Comparison of ENCODE assay signal across 7 cellular contexts in the genomic region with DNA sequence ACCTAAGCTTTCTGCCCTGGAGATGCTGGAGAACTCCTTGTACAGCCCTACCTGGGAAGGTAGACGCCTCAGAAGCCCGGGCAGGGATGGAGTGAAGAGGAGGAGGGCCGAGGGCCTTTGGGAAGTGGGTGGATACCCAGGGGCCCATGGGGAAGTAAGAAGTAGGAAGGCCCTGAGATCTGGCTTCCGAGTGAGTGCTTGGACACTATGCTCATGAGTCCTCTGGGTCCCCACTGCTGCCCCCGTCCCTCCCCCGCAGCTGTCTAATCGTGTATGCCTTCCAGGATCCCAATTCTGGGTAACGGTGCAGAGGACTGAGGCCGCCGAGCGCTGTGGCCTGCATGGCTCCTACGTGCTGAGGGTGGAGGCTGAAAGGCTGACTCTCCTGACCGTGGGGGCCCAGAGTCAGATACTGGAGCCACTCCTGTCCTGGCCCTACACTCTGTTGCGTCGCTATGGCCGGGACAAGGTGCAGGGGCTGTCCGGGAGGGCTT. TPM values are rescaled to one million over a fixed set of nuclear protein-coding genes. Genes with fewer than 3 reads are reported as not detected.
A peak's percentile ranks its signal among the peaks of the same experiment; 100 is the strongest.
DNase-seq lines count a peak whose midpoint lies in the region; ATAC-seq and TF ChIP-seq lines count a peak whose summit lies in the region.

No MANE protein-coding gene starts in this region.

- H3K27ac Mint-ChIP-seq in HFFc6 (no peak overlapping the region), immature natural killer cell (peak overlapping the region; percentile 86 to 96 (median 92))
- peak overlapping the region; percentile 90 for H3K27ac Mint-ChIP-seq in activated CD8-positive, alpha-beta T cell treated with anti-CD3 and anti-CD28 coated beads for 36 hours
- peak overlapping the region; percentile 93 for H3K27ac Mint-ChIP-seq in stimulated activated effector memory CD8-positive, alpha-beta T cell treated with anti-CD3 and anti-CD28 coated beads, Interleukin-12 subunit alpha, Interleukin-12 subunit beta, amount 100 ng/mL, for 72 hours

- H3K36me3 Mint-ChIP-seq in HFFc6 (ENCODE audit: low read depth) (peaks cover 10% of the 10 kb centered on the region), immature natural killer cell (no peaks in the 10 kb centered on the region)
- peaks cover 7% of the 10 kb centered on the region for H3K36me3 Mint-ChIP-seq in activated CD8-positive, alpha-beta T cell treated with anti-CD3 and anti-CD28 coated beads for 36 hours (ENCODE audit: low read depth)
- peaks cover 36% of the 10 kb centered on the region for H3K36me3 Mint-ChIP-seq in stimulated activated effector memory CD8-positive, alpha-beta T cell treated with anti-CD3 and anti-CD28 coated beads, Interleukin-12 subunit alpha, Interleukin-12 subunit beta, amount 100 ng/mL, for 72 hours

- TF ChIP-seq CTCF in HFFc6 (IDR thresholded peaks at IDR 0.05): no peak
- no peak for TF ChIP-seq CTCF in activated CD8-positive, alpha-beta T cell treated with anti-CD3 and anti-CD28 coated beads for 36 hours (IDR thresholded peaks at IDR 0.05)

- ATAC-seq in activated CD8-positive, alpha-beta T cell treated with anti-CD3 and anti-CD28 coated beads for 36 hours: no peak
- ATAC-seq in stimulated activated effector memory CD8-positive, alpha-beta T cell treated with anti-CD3 and anti-CD28 coated beads, Interleukin-12 subunit alpha, Interleukin-12 subunit beta, amount 100 ng/mL, for 72 hours: no peak
- ATAC-seq in HG03342 (IDR thresholded peaks at IDR 0.05; ENCODE audit: unreplicated experiment): no peak

- peaks cover 30% of the 10 kb centered on the region for H3K4me1 Mint-ChIP-seq in HFFc6 (ENCODE audit: low read depth)
- peaks cover 19% of the 10 kb centered on the region for H3K4me1 Mint-ChIP-seq in activated CD8-positive, alpha-beta T cell treated with anti-CD3 and anti-CD28 coated beads for 36 hours (ENCODE audit: low read depth)
- H3K4me1 Mint-ChIP-seq in immature natural killer cell: peaks cover 20 to 22% of the 10 kb centered on the region in 2 donors
- H3K4me1 Mint-ChIP-seq in stimulated activated effector memory CD8-positive, alpha-beta T cell treated with anti-CD3 and anti-CD28 coated beads, Interleukin-12 subunit alpha, Interleukin-12 subunit beta, amount 100 ng/mL, for 72 hours: peaks cover 37% of the 10 kb centered on the region

- H3K4me3 Mint-ChIP-seq in HFFc6 (peak overlapping the region; percentile 91), immature natural killer cell (peak overlapping the region; percentile 95 to 97 (median 96))
- H3K4me3 Mint-ChIP-seq in activated CD8-positive, alpha-beta T cell treated with anti-CD3 and anti-CD28 coated beads for 36 hours: peak overlapping the region; percentile 88
- H3K4me3 Mint-ChIP-seq in stimulated activated effector memory CD8-positive, alpha-beta T cell treated with anti-CD3 and anti-CD28 coated beads, Interleukin-12 subunit alpha, Interleukin-12 subunit beta, amount 100 ng/mL, for 72 hours: peak overlapping the region; percentile 84

- intact Hi-C loops in activated CD8-positive, alpha-beta T cell treated with anti-CD3 and anti-CD28 coated beads for 36 hours (cut with micrococcal nuclease): no loop called here

- POLR2A ChIA-PET in activated CD8-positive, alpha-beta T cell treated with anti-CD3 and anti-CD28 coated beads for 36 hours (lab: Charles Lee): interaction anchor here (0.6 to 2.7 kb wide), 6 partner anchors 11 to 67 kb away, joined by 3 to 11 read pairs (median 4); no protein-coding TSS in a partner anchor

- CTCF ChIA-PET in activated CD8-positive, alpha-beta T cell treated with anti-CD3 and anti-CD28 coated beads for 36 hours (lab: Charles Lee): interaction anchor here (0.8 to 1.4 kb wide), 4 partner anchors 11 to 33 kb away, joined by 4 to 8 read pairs (median 4); no protein-coding TSS in a partner anchor

- H3K9me3 Mint-ChIP-seq in HFFc6: no peaks in the 10 kb centered on the region
- no peaks in the 10 kb centered on the region for H3K9me3 Mint-ChIP-seq in activated CD8-positive, alpha-beta T cell treated with anti-CD3 and anti-CD28 coated beads for 36 hours
- H3K9me3 Mint-ChIP-seq in immature natural killer cell: no peaks in the 10 kb centered on the region
- no peaks in the 10 kb centered on the region for H3K9me3 Mint-ChIP-seq in stimulated activated effector memory CD8-positive, alpha-beta T cell treated with anti-CD3 and anti-CD28 coated beads, Interleukin-12 subunit alpha, Interleukin-12 subunit beta, amount 100 ng/mL, for 72 hours

- DNase-seq in HFFc6 (no peak), immature natural killer cell (no peak), retina (no peak), superior temporal gyrus (ENCODE audit: extremely low spot score) (no peak)
- no peak for DNase-seq in activated CD8-positive, alpha-beta T cell treated with anti-CD3 and anti-CD28 coated beads for 36 hours
- DNase-seq in stimulated activated effector memory CD8-positive, alpha-beta T cell treated with anti-CD3 and anti-CD28 coated beads, Interleukin-12 subunit alpha, Interleukin-12 subunit beta, amount 100 ng/mL, for 72 hours (ENCODE audit: low spot score in 2 of 2): no peak

- H3K27me3 Mint-ChIP-seq in HFFc6 (ENCODE audit: insufficient read depth): peaks cover 7% of the 10 kb centered on the region
- peaks cover 19% of the 10 kb centered on the region for H3K27me3 Mint-ChIP-seq in activated CD8-positive, alpha-beta T cell treated with anti-CD3 and anti-CD28 coated beads for 36 hours
- peaks cover 4 to 29% (median 29%) of the 10 kb centered on the region in 3 donors for H3K27me3 Mint-ChIP-seq in immature natural killer cell (ENCODE audit: low read depth in 3 of 3)

RNA-seq across cellular contexts. Expression of gene DOK1, which starts 1.1 kb away (rescaled TPM):
- 10 to 100 TPM; 17.3 to 38.4 (median 31.5) TPM for total RNA-seq in HFFc6 (2021; fragmentation: NEBNext Ultra II Directional; extraction: Animal tissue kit (Norgen Biotek cat#: 25700))
- total RNA-seq in activated CD8-positive, alpha-beta T cell treated with anti-CD3 and anti-CD28 coated beads for 36 hours: 10 to 100 TPM; 15.0 to 16.6 TPM
- 10 to 100 TPM; 18.4 to 42.7 (median 28.4) TPM for polyA plus RNA-seq in immature natural killer cell

RNA-seq across cellular contexts. Expression of gene LOXL3, which starts 1.9 kb away (rescaled TPM):
- total RNA-seq in HFFc6 (2021; fragmentation: NEBNext Ultra II Directional; extraction: Animal tissue kit (Norgen Biotek cat#: 25700)): 10 to 100 TPM; 59.4 to 76.5 (median 64.1) TPM
- total RNA-seq in activated CD8-positive, alpha-beta T cell treated with anti-CD3 and anti-CD28 coated beads for 36 hours: under 1 TPM; 0.38 to 0.60 TPM
- under 1 TPM in 2 of 3 donors, not detected in 1; 0.19 to 0.22 TPM for polyA plus RNA-seq in immature natural killer cell

RNA-seq across cellular contexts. Expression of gene HTRA2, which starts 25.9 kb away (rescaled TPM):
- 10 to 100 TPM; 29.7 to 43.3 (median 33.6) TPM for total RNA-seq in HFFc6 (2021; fragmentation: NEBNext Ultra II Directional; extraction: Animal tissue kit (Norgen Biotek cat#: 25700))
- 10 to 100 TPM; 42.0 to 45.0 TPM for total RNA-seq in activated CD8-positive, alpha-beta T cell treated with anti-CD3 and anti-CD28 coated beads for 36 hours
- 10 to 100 TPM; 26.5 to 27.2 (median 27.0) TPM for polyA plus RNA-seq in immature natural killer cell

RNA-seq across cellular contexts. Expression of gene AUP1, which starts 26.2 kb away (rescaled TPM):
- 100 to 1,000 TPM in 2 of 6 experiments, 10 to 100 TPM in 4; 81.0 to 119 (median 94.6) TPM for total RNA-seq in HFFc6 (2021; fragmentation: NEBNext Ultra II Directional; extraction: Animal tissue kit (Norgen Biotek cat#: 25700))
- 10 to 100 TPM; 90.8 to 92.7 TPM for total RNA-seq in activated CD8-positive, alpha-beta T cell treated with anti-CD3 and anti-CD28 coated beads for 36 hours
- polyA plus RNA-seq in immature natural killer cell: 100 to 1,000 TPM; 107 to 126 (median 118) TPM

RNA-seq across cellular contexts. Expression of gene DQX1, which starts 29.6 kb away (rescaled TPM):
- under 1 TPM in 2 of 6 experiments, not detected in 4; 0.14 to 0.40 TPM for total RNA-seq in HFFc6 (2021; fragmentation: NEBNext Ultra II Directional; extraction: Animal tissue kit (Norgen Biotek cat#: 25700))
- under 1 TPM; 0.50 to 0.96 TPM for total RNA-seq in activated CD8-positive, alpha-beta T cell treated with anti-CD3 and anti-CD28 coated beads for 36 hours
- not detected for polyA plus RNA-seq in immature natural killer cell

Comparison
In these comparisons a context has a peak if more than half of its experiments do, and no peak if none do; other contexts are left out.
1. RNA of gene LOXL3, which starts 1.9 kb away (total RNA-seq): 59.4 to 76.5 TPM in HFFc6; 0.38 to 0.60 TPM in activated CD8-positive, alpha-beta T cell treated with anti-CD3 and anti-CD28 coated beads for 36 hours; every median in the first group is over 10 times any median in the second.
2. Peak in every context shown above with its lines, with median percentiles within 50 percentile points of each other: H3K4me3 Mint-ChIP-seq.